22 cellular contexts compared by ENCODE assay signal in genomic region chrX:2284601-2285000, GRCh38.
"Had no signal": no experiment of that assay in that cellular context is flagged by ENCODE, and none has a peak within 500 bp of the region (broad histone marks: within the 10 kb centered on the region; RNA-seq: fewer than 3 reads in every experiment).

No MANE protein-coding gene starts in this region.

- DNase-seq: activated CD4-positive, alpha-beta T cell treated with anti-CD3 and anti-CD28 coated beads for 1 hour; activated CD4-positive, alpha-beta T cell treated with anti-CD3 and anti-CD28 coated beads, Interleukin-2, amount 50 U/mL, for 1 hour; activated CD8-positive, alpha-beta T cell treated with anti-CD3 and anti-CD28 coated beads, Interleukin-2, amount 10 ng/mL, durations not matched to agents 7 days and 5 days; activated gamma-delta T cell; anterior cingulate cortex; central memory CD4-positive, alpha-beta T cell; cortex of kidney; endodermal cell; islet precursor cell; left cardiac atrium; mammary epithelial cell; midbrain; spleen; stimulated activated CD4-positive, alpha-beta T cell treated with anti-CD3 and anti-CD28 coated beads, Interleukin-4, amount 100 ng/mL, for 1 hour; stimulated activated naive CD4-positive, alpha-beta T cell; T-helper 1 cell; testis; trophoblast cell; uterus had no signal

- H3K9me3 ChIP-seq: spleen, testis, uterus had no signal

- H2AFZ ChIP-seq: parathyroid adenoma had no signal

- H3K4me1 ChIP-seq: parathyroid adenoma, spleen, testis, uterus had no signal

- H3K36me3 ChIP-seq: uterus had no signal

- H3K9ac ChIP-seq: parathyroid adenoma had no signal

- H3K27ac ChIP-seq: epithelial cell of prostate, parathyroid adenoma, spleen, testis, uterus had no signal

- H3K79me2 ChIP-seq: parathyroid adenoma had no signal

- H3K4me3 ChIP-seq: spleen, testis, uterus had no signal

- H3K27me3 ChIP-seq: spleen, testis, uterus had no signal

- ATAC-seq: activated CD8-positive, alpha-beta T cell treated with anti-CD3 and anti-CD28 coated beads, Interleukin-2, amount 10 ng/mL, durations not matched to agents 7 days and 5 days; left cardiac atrium; natural killer cell treated with Interleukin-12 subunit alpha and Interleukin-12 subunit beta and Interleukin-15 and Interleukin-18, amount 100 ng/mL, for 72 hours had no signal
